ENCODE assay signal across 21 cellular contexts in the genomic region with DNA sequence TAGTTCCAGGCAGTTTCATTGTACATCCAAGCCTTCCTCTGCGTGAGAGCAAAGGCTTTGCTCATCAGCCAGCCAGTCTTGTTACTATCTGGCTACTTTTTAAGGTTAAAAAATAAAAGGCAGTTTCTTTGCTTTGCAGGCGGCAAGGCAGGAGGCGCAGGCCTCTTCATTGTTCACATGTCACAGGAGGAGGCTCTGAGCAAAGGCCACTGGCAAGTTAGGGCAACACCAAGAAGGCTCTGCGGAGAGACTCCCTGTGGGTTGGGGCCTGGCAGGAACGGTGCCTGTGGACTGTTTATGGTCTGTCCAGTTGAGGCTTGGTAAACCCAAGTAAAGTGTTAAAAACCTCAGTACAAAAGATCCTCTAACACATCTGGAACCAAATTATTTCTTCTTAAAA. TPM values are rescaled to one million over a fixed set of nuclear protein-coding genes. Genes with fewer than 3 reads are reported as not detected.
DNase-seq lines count a peak whose midpoint lies in the region; ATAC-seq and TF ChIP-seq lines count a peak whose summit lies in the region.
"Had no signal": no experiment of that assay in that cellular context is flagged by ENCODE, and none has a peak within 500 bp of the region (broad histone marks: within the 10 kb centered on the region; RNA-seq: fewer than 3 reads in every experiment).

No MANE protein-coding gene starts in this region.

- peaks cover 18% of the 10 kb centered on the region for H3K4me1 Mint-ChIP-seq in activated T-cell treated with anti-CD3 and anti-CD28 coated beads, Interleukin-2, amount 50 U/mL, for 24 hours (ENCODE audit: low read depth)

- H3K36me3 ChIP-seq in SK-N-MC (ENCODE audit: insufficient read depth, low read length) (peaks cover 53% of the 10 kb centered on the region), spleen (peaks cover 0 to 53% (median 6%) of the 10 kb centered on the region in 6 donors)
- H3K36me3 ChIP-seq: ascending aorta had no signal

- peak overlapping the region; percentile 1 for H3K27ac Mint-ChIP-seq in activated T-cell treated with anti-CD3 and anti-CD28 coated beads, Interleukin-2, amount 50 U/mL, for 24 hours
- H3K27ac Mint-ChIP-seq: CD8-positive, alpha-beta T cell had no signal

- H3K4me3 Mint-ChIP-seq in activated T-cell treated with anti-CD3 and anti-CD28 coated beads, Interleukin-2, amount 50 U/mL, for 24 hours = no peak overlapping the region
- H3K4me3 Mint-ChIP-seq: activated T-helper 1 cell treated with anti-CD3 and anti-CD28 coated beads, Interleukin-12 subunit alpha, Interleukin-12 subunit beta, Interleukin-2, Interleukin-4 antibody, amounts not matched to agents 30 ng/mL and 10 ng/mL and 1 ng/mL, durations not matched to agents 14 hours and 24 hours and 36 hours; CD8-positive, alpha-beta T cell had no signal

- H3K4me3 ChIP-seq in SK-N-MC = no peak overlapping the region
- no peak overlapping the region for H3K4me3 ChIP-seq in epithelial cell of esophagus (ENCODE audit: low read length)
- no peak overlapping the region for H3K4me3 ChIP-seq in spleen
- H3K4me3 ChIP-seq: A549, ascending aorta, HAP-1, mucosa of descending colon, upper lobe of right lung had no signal

- H3K27me3 ChIP-seq in spleen (replicated peaks in 1 of 7) = no peaks in the 10 kb centered on the region
- H3K27me3 ChIP-seq: ascending aorta, upper lobe of right lung had no signal

- no peaks in the 10 kb centered on the region for H3K9me3 Mint-ChIP-seq in activated T-cell treated with anti-CD3 and anti-CD28 coated beads, Interleukin-2, amount 50 U/mL, for 24 hours
- H3K9me3 Mint-ChIP-seq: activated T-helper 1 cell treated with anti-CD3 and anti-CD28 coated beads, Interleukin-12 subunit alpha, Interleukin-12 subunit beta, Interleukin-2, Interleukin-4 antibody, amounts not matched to agents 30 ng/mL and 10 ng/mL and 1 ng/mL, durations not matched to agents 14 hours and 24 hours and 36 hours; CD8-positive, alpha-beta T cell had no signal

- peak overlapping the region; percentile 65 for H3K27ac ChIP-seq in SK-N-MC
- H3K27ac ChIP-seq in spleen = no peak overlapping the region
- H3K27ac ChIP-seq: A549, ascending aorta, parathyroid adenoma, upper lobe of right lung had no signal

- no peak overlapping the region for H3K9ac ChIP-seq in SK-N-MC (ENCODE audit: insufficient read length)
- H3K9ac ChIP-seq: parathyroid adenoma had no signal

- H3K4me1 ChIP-seq in spleen = peaks cover 7 to 30% (median 19%) of the 10 kb centered on the region in 6 donors
- H3K4me1 ChIP-seq: parathyroid adenoma had no signal

- H3K27me3 Mint-ChIP-seq in activated T-cell treated with anti-CD3 and anti-CD28 coated beads, Interleukin-2, amount 50 U/mL, for 24 hours = no peaks in the 10 kb centered on the region

- no peak for ATAC-seq in HG02973 (IDR thresholded peaks at IDR 0.05; ENCODE audit: unreplicated experiment)
- ATAC-seq: A549; CD8-positive, alpha-beta T cell; mucosa of descending colon; upper lobe of right lung had no signal

- H3K36me3 Mint-ChIP-seq in activated T-cell treated with anti-CD3 and anti-CD28 coated beads, Interleukin-2, amount 50 U/mL, for 24 hours (ENCODE audit: low read depth) = peaks cover 66% of the 10 kb centered on the region

- 89 to 97% (median 92%) methylated on average over 5 of the region's 5 CpGs for WGBS in spleen, 5 donors

- TF ChIP-seq CTCF in epithelial cell of esophagus (IDR thresholded peaks at IDR 0.05; ENCODE audit: insufficient read depth, low read depth, low read length, missing control alignments) (no peak), spleen (IDR thresholded peaks at IDR 0.05 in 8 of 11, conservative IDR thresholded peaks at IDR 0.05 in 3 of 11) (no peak)

- intact Hi-C loops in spleen (cut with DNase I; ENCODE audit: low total_unique reads) = no loop called here

- no peaks in the 10 kb centered on the region for H3K9me3 ChIP-seq in SK-N-MC (ENCODE audit: low read depth, low read length)
- no peaks in the 10 kb centered on the region for H3K9me3 ChIP-seq in spleen
- H3K9me3 ChIP-seq: A549, ascending aorta, HAP-1, mucosa of descending colon, upper lobe of right lung had no signal

- no peak for DNase-seq in activated T-cell treated with anti-CD3 and anti-CD28 coated beads, Interleukin-2, amount 50 U/mL, for 24 hours
- DNase-seq in activated T-cell treated with anti-CD3 and anti-CD28 coated beads, Interleukin-2, amount 50 U/mL, for 1 hour = no peak
- no peak for DNase-seq in SK-N-MC (ENCODE audit: low read depth, low spot score)
- DNase-seq in epithelial cell of esophagus (ENCODE audit: low read depth) = peak; percentile 47
- DNase-seq in spleen = peak; percentile 52
- no peak for DNase-seq in stimulated activated CD4-positive, alpha-beta T cell treated with anti-CD3 and anti-CD28 coated beads, Interleukin-2, amount 100 ng/mL, for 24 hours
- no peak for DNase-seq in NCI-H1436 (lab: John Stamatoyannopoulos, UW)
- DNase-seq: activated CD4-positive, alpha-beta T cell treated with anti-CD3 and anti-CD28 coated beads, Interleukin-2, amount 50 U/mL, for 4 hours; CD8-positive, alpha-beta T cell; cortex of kidney; kidney; NCI-H187 treated with DMSO at 0.1 percent for 48 hours; upper lobe of right lung had no signal

- TF ChIP-seq POLR2A in spleen (IDR thresholded peaks at IDR 0.05) = no peak

RNA-seq across cellular contexts. Expression of gene NT5C, which starts 3.9 kb away (rescaled TPM):
- 10 to 100 TPM; 48.2 to 77.9 (median 54.6) TPM for total RNA-seq in spleen
- polyA plus RNA-seq in spleen = 100 to 1,000 TPM; 105 to 145 (median 139) TPM

RNA-seq across cellular contexts. Expression of gene JPT1, which starts 18.9 kb away (rescaled TPM):
- total RNA-seq in spleen = 100 to 1,000 TPM in 2 of 7 donors, 10 to 100 TPM in 5; 47.1 to 116 (median 92.1) TPM
- polyA plus RNA-seq in spleen = 100 to 1,000 TPM; 106 to 192 (median 164) TPM

RNA-seq across cellular contexts. Expression of gene ARMC7, which starts 25.7 kb away (rescaled TPM):
- 10 to 100 TPM; 10.5 to 19.2 (median 14.7) TPM for total RNA-seq in spleen
- polyA plus RNA-seq in spleen = 10 to 100 TPM in 2 of 3 donors, 1 to 10 TPM in 1; 7.8 to 12.4 (median 10.0) TPM

RNA-seq across cellular contexts. Expression of gene SUMO2, which starts 47.3 kb away (rescaled TPM):
- total RNA-seq in spleen = 100 to 1,000 TPM in 4 of 7 donors, 10 to 100 TPM in 3; 67.7 to 310 (median 251) TPM
- polyA plus RNA-seq in spleen = 100 to 1,000 TPM in 2 of 3 donors, 10 to 100 TPM in 1; 97.3 to 127 (median 117) TPM

RNA-seq across cellular contexts. Expression of gene SLC16A5, which starts 47.7 kb away (rescaled TPM):
- total RNA-seq in spleen = 10 to 100 TPM in 6 of 7 donors, 1 to 10 TPM in 1; 9.3 to 31.0 (median 14.9) TPM
- polyA plus RNA-seq in spleen = 1 to 10 TPM; 3.1 to 6.4 (median 4.7) TPM
- total RNA-seq: Daoy had no signal

Comparison
In these comparisons a context has a peak if more than half of its experiments do, and no peak if none do; other contexts are left out.
1. DNase-seq: peak in epithelial cell of esophagus (single experiment) and spleen (single experiment); none in activated T-cell treated with anti-CD3 and anti-CD28 coated beads, Interleukin-2, amount 50 U/mL, for 24 hours (single experiment), activated T-cell treated with anti-CD3 and anti-CD28 coated beads, Interleukin-2, amount 50 U/mL, for 1 hour (single experiment), SK-N-MC (single experiment), stimulated activated CD4-positive, alpha-beta T cell treated with anti-CD3 and anti-CD28 coated beads, Interleukin-2, amount 100 ng/mL, for 24 hours (0 of 2) and NCI-H1436 (single experiment).